13 cellular contexts compared by ENCODE assay signal in genomic region chr15:95944193-95944592, GRCh38.
"Had no signal": no experiment of that assay in that cellular context is flagged by ENCODE, and none has a peak within 500 bp of the region (broad histone marks: within the 10 kb centered on the region; RNA-seq: fewer than 3 reads in every experiment).

No MANE protein-coding gene starts in this region.

- H3K4me1 ChIP-seq: adrenal gland, left ventricle myocardium inferior, pancreas, upper lobe of right lung had no signal

- H3K4me1 Mint-ChIP-seq: memory B cell had no signal

- H3K27me3 ChIP-seq: adrenal gland, pancreas, upper lobe of right lung had no signal

- H3K27me3 Mint-ChIP-seq: memory B cell had no signal

- H3K27ac Mint-ChIP-seq: memory B cell; natural killer cell treated with Interleukin-12 subunit alpha and Interleukin-12 subunit beta and Interleukin-15 and Interleukin-18, amount 100 ng/mL, for 72 hours; stimulated activated naive CD8-positive, alpha-beta T cell treated with anti-CD3 and anti-CD28 coated beads, Interleukin-15, Interleukin-2, amounts not matched to agents 100 ng/mL and 50 ng/mL, for 24 hours had no signal

- H3K36me3 ChIP-seq: adrenal gland, left ventricle myocardium inferior, pancreas, upper lobe of right lung had no signal

- H3K27ac ChIP-seq: adrenal gland, left ventricle myocardium inferior, pancreas, upper lobe of right lung had no signal

- H3K9me3 ChIP-seq: adrenal gland, pancreas, upper lobe of right lung had no signal

- H3K36me3 Mint-ChIP-seq: memory B cell had no signal

- DNase-seq: activated CD4-positive, alpha-beta T cell treated with anti-CD3 and anti-CD28 coated beads, Interleukin-2, amount 50 U/mL, for 1 hour; activated naive CD4-positive, alpha-beta T cell treated with anti-CD3 and anti-CD28 coated beads, Interleukin-2, amount 50 U/mL, for 16 hours; adrenal gland; foreskin melanocyte; head of caudate nucleus; left ventricle myocardium inferior; pancreas; stimulated activated CD4-positive, alpha-beta T cell treated with anti-CD3 and anti-CD28 coated beads, Interleukin-4, amount 100 ng/mL, for 1 hour; stimulated activated CD8-positive, alpha-beta memory T cell treated with anti-CD3 and anti-CD28 coated beads, Interleukin-4, amount 100 ng/mL, for 48 hours; upper lobe of right lung had no signal

- H3K9me3 Mint-ChIP-seq: natural killer cell treated with Interleukin-12 subunit alpha and Interleukin-12 subunit beta and Interleukin-15 and Interleukin-18, amount 100 ng/mL, for 72 hours; stimulated activated naive CD8-positive, alpha-beta T cell treated with anti-CD3 and anti-CD28 coated beads, Interleukin-15, Interleukin-2, amounts not matched to agents 100 ng/mL and 50 ng/mL, for 24 hours had no signal

- H3K4me3 ChIP-seq: adrenal gland, left ventricle myocardium inferior, pancreas, upper lobe of right lung had no signal

- H3K4me3 Mint-ChIP-seq: memory B cell; natural killer cell treated with Interleukin-12 subunit alpha and Interleukin-12 subunit beta and Interleukin-15 and Interleukin-18, amount 100 ng/mL, for 72 hours; stimulated activated naive CD8-positive, alpha-beta T cell treated with anti-CD3 and anti-CD28 coated beads, Interleukin-15, Interleukin-2, amounts not matched to agents 100 ng/mL and 50 ng/mL, for 24 hours had no signal
